10 cellular contexts compared by ENCODE assay signal in the genomic region with DNA sequence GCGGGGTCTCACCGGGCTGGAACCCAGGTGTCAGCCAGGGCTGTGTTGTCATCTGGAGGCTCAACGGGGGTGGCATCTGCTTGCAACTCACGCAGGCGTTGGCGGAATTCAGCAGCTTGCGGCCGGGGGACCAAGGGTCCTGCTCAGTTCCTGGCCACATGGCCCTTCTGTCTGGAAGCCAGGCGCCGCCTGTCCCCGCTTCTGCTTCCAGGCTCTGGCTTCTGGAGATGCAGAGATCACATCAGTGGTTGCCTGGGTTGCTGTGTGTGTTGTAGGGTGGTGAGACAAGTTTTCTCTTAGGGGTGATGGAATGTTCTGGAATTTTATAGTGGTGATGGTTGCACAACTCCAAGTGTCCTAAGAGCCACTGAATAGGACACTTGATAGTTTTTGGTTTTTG. TPM values are rescaled to one million over a fixed set of nuclear protein-coding genes. Genes with fewer than 3 reads are reported as not detected.
DNase-seq lines count a peak whose midpoint lies in the region; ATAC-seq and TF ChIP-seq lines count a peak whose summit lies in the region.
"Had no signal": no experiment of that assay in that cellular context is flagged by ENCODE, and none has a peak within 500 bp of the region (broad histone marks: within the 10 kb centered on the region; RNA-seq: fewer than 3 reads in every experiment).

No MANE protein-coding gene starts in this region.

- H3K4me1 ChIP-seq in SK-N-SH (ENCODE audit: control insufficient read depth in 1 of 2, insufficient read depth in 2 of 2, low read depth in 1 of 2, low read length in 1 of 2), result peaks cover 0 to 16% of the 10 kb centered on the region in 2 experiments; a peak in 1 of 4 replicates
- peaks cover 19 to 32% of the 10 kb centered on the region in 2 experiments for H3K4me1 ChIP-seq in trophoblast cell (ENCODE audit: control insufficient read depth in 1 of 2, insufficient read depth in 2 of 2, low read length in 2 of 2)

- H3F3A ChIP-seq in SK-N-SH (replicated peaks; ENCODE audit: insufficient read depth), result peaks cover 5% of the 10 kb centered on the region

- H4K91ac ChIP-seq in trophoblast cell (ENCODE audit: low read depth, low read length), result no peak overlapping the region

- H2AFZ ChIP-seq in SK-N-SH (ENCODE audit: low read depth) (no peak overlapping the region), trophoblast cell (ENCODE audit: insufficient read depth, low read length, poor library complexity) (no peak overlapping the region)

- POLR2A ChIA-PET in SK-N-SH (lab: Yijun Ruan, JAX), result interaction anchor here (1.0 kb wide), 1 partner anchor 18 kb away, joined by 3 read pairs; no protein-coding TSS in a partner anchor

- DNase-seq in EH (ENCODE audit: low read depth), result peak; percentile 41
- DNase-seq in SK-N-SH, result peak; percentile 90
- DNase-seq in fibroblast of gingiva (ENCODE audit: low read depth), result peak; percentile 75
- no peak for DNase-seq in trophoblast cell
- no peak for DNase-seq in SW 1271 (lab: John Stamatoyannopoulos, UW)
- no peak for DNase-seq in NCI-H1105 treated with DMSO at 0.1 percent for 48 hours (lab: John Stamatoyannopoulos, UW)
- DNase-seq: activated T-cell treated with anti-CD3 and anti-CD28 coated beads, Interleukin-2, amount 50 U/mL, for 4 hours; DMS 273 treated with DMSO at 0.1 percent for 48 hours had no signal

- H4K20me1 ChIP-seq in SK-N-SH (ENCODE audit: insufficient read depth), result peaks cover 51% of the 10 kb centered on the region

- H2BK120ac ChIP-seq in trophoblast cell (ENCODE audit: insufficient read depth, low read length, poor library complexity), result no peak overlapping the region

- no peak overlapping the region for H3K14ac ChIP-seq in trophoblast cell (ENCODE audit: low read length)

- H3K4me2 ChIP-seq in SK-N-SH, result no peak overlapping the region
- no peak overlapping the region for H3K4me2 ChIP-seq in trophoblast cell (ENCODE audit: low read length)

- CTCF ChIA-PET in SK-N-SH (lab: Yijun Ruan, JAX), result interaction anchor here (0.8 to 4.2 kb wide), 4 partner anchors 13 to 32 kb away, joined by 3 to 30 read pairs (median 4); a partner anchor contains a TSS

- peak in 1 of 2 experiments; percentile 71; a peak in 1 of 4 replicates for TF ChIP-seq EP300 in SK-N-SH (IDR thresholded peaks at IDR 0.05; ENCODE audit: borderline replicate concordance in 1 of 2, low read depth in 1 of 2, low read length in 1 of 2)

- no peak for TF ChIP-seq CTCF in SK-N-SH (IDR thresholded peaks at IDR 0.05)

- H3K27ac ChIP-seq in SK-N-SH (ENCODE audit: low read depth in 2 of 2, low read length in 1 of 2) (peak overlapping the region in 1 of 2 experiments; percentile 86; a peak in 2 of 4 replicates), trophoblast cell (ENCODE audit: low read depth, low read length) (no peak overlapping the region)
- H3K27ac ChIP-seq: neutrophil had no signal

- H3K23ac ChIP-seq in trophoblast cell (ENCODE audit: low read length), result no peak overlapping the region

- H3K9ac ChIP-seq in SK-N-SH, result no peak overlapping the region
- no peak overlapping the region for H3K9ac ChIP-seq in trophoblast cell (ENCODE audit: low read length)

- no peak for TF ChIP-seq RAD21 in SK-N-SH (IDR thresholded peaks at IDR 0.05; ENCODE audit: low read length)

- no peak overlapping the region for H2BK5ac ChIP-seq in trophoblast cell (ENCODE audit: low read depth, low read length, poor library complexity)

- H3K79me2 ChIP-seq in SK-N-SH (ENCODE audit: insufficient read depth) (peaks cover 92% of the 10 kb centered on the region), trophoblast cell (ENCODE audit: control insufficient read depth, insufficient read depth, low read length, poor library complexity) (peaks cover 36% of the 10 kb centered on the region)

- H3K4me3 ChIP-seq in SK-N-SH (ENCODE audit: low read depth in 2 of 2, low read length in 1 of 2), result no peak overlapping the region
- H3K4me3 ChIP-seq in trophoblast cell (ENCODE audit: low read depth, low read length), result no peak overlapping the region

- no peak overlapping the region for H4K12ac ChIP-seq in trophoblast cell (ENCODE audit: low read depth, low read length)

- H3K4ac ChIP-seq in trophoblast cell (ENCODE audit: low read depth, low read length), result peak overlapping the region; percentile 92

- H2AK5ac ChIP-seq in trophoblast cell (ENCODE audit: low read length), result no peak overlapping the region

- no peak overlapping the region for H2BK12ac ChIP-seq in trophoblast cell (ENCODE audit: low read length)

- H3K36me3 ChIP-seq in SK-N-SH (replicated peaks in 1 of 2; ENCODE audit: control insufficient read depth in 1 of 2, insufficient read depth in 2 of 2, low read length in 1 of 2), result peaks cover 0 to 22% of the 10 kb centered on the region in 2 experiments
- peaks cover 44 to 56% of the 10 kb centered on the region in 2 experiments for H3K36me3 ChIP-seq in trophoblast cell (ENCODE audit: control insufficient read depth in 1 of 2, insufficient read depth in 2 of 2, low read length in 2 of 2)

- WGBS in SK-N-SH (ENCODE audit: low lambda C conversion rate), result 100% methylated on average over 3 of the region's 11 CpGs
- no CpG with 5 or more reads among the region's 11 CpGs for WGBS in trophoblast cell (ENCODE audit: extremely low coverage, insufficient coverage, insufficient read length)

- H3K27me3 ChIP-seq in SK-N-SH (ENCODE audit: insufficient read depth) (no peaks in the 10 kb centered on the region), trophoblast cell (ENCODE audit: insufficient read depth, low read length) (no peaks in the 10 kb centered on the region)

- H3K9me3 ChIP-seq in SK-N-SH (no peaks in the 10 kb centered on the region), trophoblast cell (ENCODE audit: insufficient read depth, low read depth, low read length) (no peaks in the 10 kb centered on the region)
- H3K9me3 ChIP-seq: neutrophil had no signal

- no peak overlapping the region for H4K8ac ChIP-seq in trophoblast cell (ENCODE audit: low read depth, low read length)

- ATAC-seq in GM18520 (IDR thresholded peaks at IDR 0.05; ENCODE audit: unreplicated experiment), result no peak

- H3K79me1 ChIP-seq in trophoblast cell (ENCODE audit: low read length), result peaks cover 10% of the 10 kb centered on the region

- H3K9me2 ChIP-seq in SK-N-SH, result no peaks in the 10 kb centered on the region

- no peak overlapping the region for H3K18ac ChIP-seq in trophoblast cell (ENCODE audit: low read length)

TF ChIP-seq in SK-N-SH, 30 proteins besides CTCF, POLR2A, EP300 and RAD21:
- no peak for TF ChIP-seq RXRA (IDR thresholded peaks at IDR 0.05; ENCODE audit: borderline replicate concordance, low read depth)
- TF ChIP-seq TCF12 (IDR thresholded peaks at IDR 0.05), result peak; percentile 32; the same call in 1 of the 2 replicates
- 0 out of 2 replicates have a peak, but pooled peaks have one; percentile 40 for TF ChIP-seq FOXJ3 (CRISPR knock-in tag; IDR thresholded peaks at IDR 0.05)
- TF ChIP-seq CHD2 (IDR thresholded peaks at IDR 0.05; ENCODE audit: low read length, partially characterized antibody), result peak; percentile 38
- TF ChIP-seq YY1 (IDR thresholded peaks at IDR 0.05; ENCODE audit: low read depth), result no peak
- TF ChIP-seq, protein P1, sequence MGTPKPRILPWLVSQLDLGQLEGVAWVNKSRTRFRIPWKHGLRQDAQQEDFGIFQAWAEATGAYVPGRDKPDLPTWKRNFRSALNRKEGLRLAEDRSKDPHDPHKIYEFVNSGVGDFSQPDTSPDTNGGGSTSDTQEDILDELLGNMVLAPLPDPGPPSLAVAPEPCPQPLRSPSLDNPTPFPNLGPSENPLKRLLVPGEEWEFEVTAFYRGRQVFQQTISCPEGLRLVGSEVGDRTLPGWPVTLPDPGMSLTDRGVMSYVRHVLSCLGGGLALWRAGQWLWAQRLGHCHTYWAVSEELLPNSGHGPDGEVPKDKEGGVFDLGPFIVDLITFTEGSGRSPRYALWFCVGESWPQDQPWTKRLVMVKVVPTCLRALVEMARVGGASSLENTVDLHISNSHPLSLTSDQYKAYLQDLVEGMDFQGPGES (IDR thresholded peaks at IDR 0.05; ENCODE audit: low read depth, low read length), result no peak
- TF ChIP-seq MXI1 (IDR thresholded peaks at IDR 0.05; ENCODE audit: low read depth, low read length), result peak; percentile 77; the same call in 1 of the 2 replicates
- TF ChIP-seq RCOR1 (IDR thresholded peaks at IDR 0.05; ENCODE audit: low read length), result peak; percentile 80
- TF ChIP-seq GATA2 (CRISPR knock-in tag; IDR thresholded peaks at IDR 0.05), result peak; percentile 80
- peak; percentile 24; the same call in 1 of the 2 replicates for TF ChIP-seq POLR2AphosphoS5 (IDR thresholded peaks at IDR 0.05; ENCODE audit: low read depth, low read length)

RNA-seq across cellular contexts. Expression of a gene that starts 5.0 kb away (rescaled TPM):
- polyA plus RNA-seq in SK-N-SH (2012; rRNA removed), result 1.7 and 2.8 TPM in 2 replicates
- polyA plus RNA-seq in SK-N-SH (2012; cell fraction: cytosol; rRNA removed), result 1.3 and 2.1 TPM in 2 replicates
- polyA plus RNA-seq in SK-N-SH (2012; cell fraction: nucleus; rRNA removed), result 7.3 and 12.1 TPM in 2 replicates
- 10.9 and 12.1 TPM in 2 replicates for polyA plus RNA-seq in trophoblast cell (2013)

RNA-seq across cellular contexts. Expression of a gene that starts 5.0 kb away (rescaled TPM):
- polyA plus RNA-seq in SK-N-SH (2012; rRNA removed), result 11.8 and 30.0 TPM in 2 replicates
- 16.4 and 28.2 TPM in 2 replicates for polyA plus RNA-seq in SK-N-SH (2012; cell fraction: cytosol; rRNA removed)
- 67.1 and 70.7 TPM in 2 replicates for polyA plus RNA-seq in SK-N-SH (2012; cell fraction: nucleus; rRNA removed)
- 70.2 and 70.3 TPM in 2 replicates for polyA plus RNA-seq in trophoblast cell (2013)

RNA-seq across cellular contexts. Expression of a gene that starts 24.9 kb away (rescaled TPM):
- polyA plus RNA-seq in SK-N-SH (2012; rRNA removed), result 61.1 and 69.1 TPM in 2 replicates
- 25.5 and 46.5 TPM in 2 replicates for polyA plus RNA-seq in SK-N-SH (2012; cell fraction: cytosol; rRNA removed)
- 86.6 and 88.2 TPM in 2 replicates for polyA plus RNA-seq in SK-N-SH (2012; cell fraction: nucleus; rRNA removed)
- 55.3 and 58.0 TPM in 2 replicates for polyA plus RNA-seq in trophoblast cell (2013)

RNA-seq across cellular contexts. Expression of a gene that starts 30.8 kb away (rescaled TPM):
- 77.3 and 79.4 TPM in 2 replicates for polyA plus RNA-seq in SK-N-SH (2012; rRNA removed)
- 24.7 and 43.6 TPM in 2 replicates for polyA plus RNA-seq in SK-N-SH (2012; cell fraction: cytosol; rRNA removed)
- polyA plus RNA-seq in SK-N-SH (2012; cell fraction: nucleus; rRNA removed), result 419 and 425 TPM in 2 replicates
- polyA plus RNA-seq in trophoblast cell (2013), result 92.2 and 93.2 TPM in 2 replicates

RNA-seq across cellular contexts. Expression of a gene that starts 46.8 kb away (rescaled TPM):
- 11.3 and 16.1 TPM in 2 replicates for polyA plus RNA-seq in SK-N-SH (2012; rRNA removed)
- 11.6 and 17.8 TPM in 2 replicates for polyA plus RNA-seq in SK-N-SH (2012; cell fraction: cytosol; rRNA removed)
- polyA plus RNA-seq in SK-N-SH (2012; cell fraction: nucleus; rRNA removed), result 28.7 and 43.5 TPM in 2 replicates
- 18.5 and 21.1 TPM in 2 replicates for polyA plus RNA-seq in trophoblast cell (2013)

Comparison
In these comparisons a context has a peak if more than half of its experiments do, and no peak if none do; other contexts are left out.
1. DNase-seq: peak in EH (single experiment), SK-N-SH (single experiment) and fibroblast of gingiva (single experiment); none in trophoblast cell (0 of 2), SW 1271 (0 of 2) and NCI-H1105 treated with DMSO at 0.1 percent for 48 hours (single experiment).